19 cellular contexts compared by ENCODE assay signal in the genomic region with DNA sequence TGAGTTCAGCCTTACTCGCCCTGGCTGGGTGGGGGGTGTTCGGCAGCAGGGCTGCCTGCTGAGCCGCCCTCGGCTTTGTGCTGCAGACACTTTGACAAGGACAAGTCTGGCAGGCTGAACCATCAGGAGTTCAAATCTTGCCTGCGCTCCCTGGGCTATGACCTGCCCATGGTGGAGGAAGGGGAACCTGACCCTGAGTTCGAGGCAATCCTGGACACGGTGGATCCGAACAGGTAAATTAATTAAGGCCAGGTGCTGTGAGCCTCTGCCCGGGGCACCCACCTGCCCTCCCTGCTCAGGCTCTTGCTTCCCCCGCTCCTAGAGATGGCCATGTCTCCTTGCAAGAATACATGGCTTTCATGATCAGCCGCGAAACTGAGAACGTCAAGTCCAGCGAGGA.
"Had no signal": no experiment of that assay in that cellular context is flagged by ENCODE, and none has a peak within 500 bp of the region (broad histone marks: within the 10 kb centered on the region; RNA-seq: fewer than 3 reads in every experiment).

No MANE protein-coding gene starts in this region.

- DNase-seq: activated B cell treated with CpG ODN at 0.5 μM for 24 hours; activated CD4-positive, alpha-beta memory T cell treated with anti-CD3 and anti-CD28 coated beads for 36 hours; activated CD4-positive, alpha-beta T cell treated with anti-CD3 and anti-CD28 coated beads for 36 hours; activated effector memory CD4-positive, alpha-beta T cell treated with anti-CD3 and anti-CD28 coated beads, Interleukin-2, amount 50 U/mL, for 16 hours; activated naive CD4-positive, alpha-beta T cell treated with anti-CD3 and anti-CD28 coated beads, Interleukin-2, amount 10 ng/mL, durations not matched to agents 7 days and 5 days; amygdala; effector CD4-positive, alpha-beta T cell; foreskin keratinocyte; immature natural killer cell; kidney glomerular epithelial cell; left ventricle myocardium inferior; mammary epithelial cell; retina; stimulated activated CD4-positive, alpha-beta T cell treated with anti-CD3 and anti-CD28 coated beads, Interleukin-4, amount 100 ng/mL, for 24 hours; stimulated activated naive CD8-positive, alpha-beta T cell treated with anti-CD3 and anti-CD28 coated beads, Interleukin-15, Interleukin-2, amounts not matched to agents 100 U/mL and 50 U/mL, for 24 hours; T1000; upper lobe of right lung had no signal

- ATAC-seq: activated CD4-positive, alpha-beta T cell treated with anti-CD3 and anti-CD28 coated beads for 36 hours; foreskin keratinocyte; stimulated activated naive CD8-positive, alpha-beta T cell treated with anti-CD3 and anti-CD28 coated beads, Interleukin-15, Interleukin-2, amounts not matched to agents 100 U/mL and 50 U/mL, for 24 hours; upper lobe of right lung had no signal

- H3K27ac ChIP-seq: foreskin keratinocyte, hepatocyte, left ventricle myocardium inferior, upper lobe of right lung had no signal

- H3K79me2 ChIP-seq: hepatocyte had no signal

- H3K27me3 ChIP-seq: foreskin keratinocyte, hepatocyte, upper lobe of right lung had no signal

- H3K4me3 ChIP-seq: hepatocyte, left ventricle myocardium inferior, upper lobe of right lung had no signal

- H3K4me2 ChIP-seq: hepatocyte had no signal

- H3K9me3 ChIP-seq: left ventricle myocardium inferior, upper lobe of right lung had no signal

- H2AFZ ChIP-seq: hepatocyte had no signal

- FAIRE-seq: endometrium had no signal
